Comparison of ENCODE assay signal across 24 cellular contexts in genomic region chr2:228777855-228778355, GRCh38.
A peak's percentile ranks its signal among the peaks of the same experiment; 100 is the strongest.
DNase-seq lines count a peak whose midpoint lies in the region; ATAC-seq, FAIRE-seq and TF ChIP-seq lines count a peak whose summit lies in the region.
"Had no signal": no experiment of that assay in that cellular context is flagged by ENCODE, and none has a peak within 500 bp of the region (broad histone marks: within the 10 kb centered on the region; RNA-seq: fewer than 3 reads in every experiment).

No MANE protein-coding gene starts in this region.

- H3K9me3 ChIP-seq in left lung (peaks cover 0 to 5% of the 10 kb centered on the region in 2 donors), neural progenitor cell (ENCODE audit: low read depth) (no peaks in the 10 kb centered on the region), kidney (ENCODE audit: control insufficient read depth in 1 of 2, low read length in 2 of 2) (no peaks in the 10 kb centered on the region)
- H3K9me3 ChIP-seq: Peyer's patch, SJCRH30 had no signal

- FAIRE-seq in kidney (lab: Jason Lieb, UNC): no peak
- FAIRE-seq: GM19239, HepG2 had no signal

- peaks cover 9% of the 10 kb centered on the region for H3K27me3 Mint-ChIP-seq in neural progenitor cell (ENCODE audit: insufficient read depth, low read depth)
- H3K27me3 Mint-ChIP-seq: CD4-positive, alpha-beta memory T cell had no signal

- DNase-seq in EL (peak; percentile 59), M059J (ENCODE audit: low read depth) (peak; percentile 35), astrocyte of the spinal cord (ENCODE audit: low read depth, low spot score) (peak; percentile 42), left lung (no peak), neural progenitor cell (ENCODE audit: low spot score) (no peak), kidney (no peak)
- DNase-seq: 8988T; CD4-positive, alpha-beta memory T cell; GF-D8; GOT3; KBM-7; NCI-H1092 treated with DMSO at 0.1 percent for 48 hours; NCI-H146; NCI-H2081; NCI-H2171 treated with DMSO at 0.1 percent for 48 hours; NCI-H446; NCI-H526; Peyer's patch; SJCRH30 had no signal

- intact Hi-C loops in left lung (cut with DNase I) (no loop called here), kidney (cut with DNase I) (no loop called here)

- H3K36me3 Mint-ChIP-seq in neural progenitor cell: no peaks in the 10 kb centered on the region
- H3K36me3 Mint-ChIP-seq: CD4-positive, alpha-beta memory T cell had no signal

- H3K27ac ChIP-seq in left lung (no peak overlapping the region), neural progenitor cell (no peak overlapping the region), kidney (ENCODE audit: low read depth in 2 of 2, low read length in 2 of 2) (no peak overlapping the region)
- H3K27ac ChIP-seq: BLaER1 treated with 17β-estradiol and CSF1 and Interleukin-3, amounts not matched to agents 10 nM and 100 nM; Peyer's patch; SJCRH30 had no signal

- H3K79me2 ChIP-seq in neural progenitor cell (ENCODE audit: low read depth): no peaks in the 10 kb centered on the region

- H4K20me1 ChIP-seq in neural progenitor cell (ENCODE audit: low read depth): no peaks in the 10 kb centered on the region
- H4K20me1 ChIP-seq: BLaER1 treated with 17β-estradiol and CSF1 and Interleukin-3, amounts not matched to agents 10 nM and 100 nM had no signal

- H3K27ac Mint-ChIP-seq in neural progenitor cell: no peak overlapping the region
- H3K27ac Mint-ChIP-seq: CD4-positive, alpha-beta memory T cell had no signal

- no peak overlapping the region for H3K4me3 Mint-ChIP-seq in neural progenitor cell
- H3K4me3 Mint-ChIP-seq: CD4-positive, alpha-beta memory T cell had no signal

- TF ChIP-seq CTCF in astrocyte of the spinal cord (IDR thresholded peaks at IDR 0.05; ENCODE audit: low read depth, low read length) (no peak), left lung (IDR thresholded peaks at IDR 0.05) (no peak), neural progenitor cell (IDR thresholded peaks at IDR 0.05) (no peak), kidney (IDR thresholded peaks at IDR 0.05; ENCODE audit: borderline replicate concordance, extremely low read depth, insufficient read depth) (no peak)

- H3K4me2 ChIP-seq in neural progenitor cell: no peak overlapping the region
- H3K4me2 ChIP-seq: BLaER1 treated with 17β-estradiol and CSF1 and Interleukin-3, amounts not matched to agents 10 nM and 100 nM had no signal

- H3K9ac ChIP-seq in neural progenitor cell: no peak overlapping the region
- no peak overlapping the region for H3K9ac ChIP-seq in kidney (ENCODE audit: low read length in 2 of 2)
- H3K9ac ChIP-seq: BLaER1 treated with 17β-estradiol and CSF1 and Interleukin-3, amounts not matched to agents 10 nM and 100 nM had no signal

- H3K36me3 ChIP-seq in left lung (no peaks in the 10 kb centered on the region), neural progenitor cell (no peaks in the 10 kb centered on the region), kidney (ENCODE audit: control insufficient read depth in 1 of 2, insufficient read depth in 2 of 2, low read length in 2 of 2) (no peaks in the 10 kb centered on the region)
- H3K36me3 ChIP-seq: BLaER1 treated with 17β-estradiol and CSF1 and Interleukin-3, amounts not matched to agents 10 nM and 100 nM; Peyer's patch; SJCRH30 had no signal

- in situ Hi-C loops in astrocyte of the spinal cord (cut with HindIII; ENCODE audit: low sequenced_read_pairs): no loop called here

- no peaks in the 10 kb centered on the region for H3F3A ChIP-seq in neural progenitor cell (ENCODE audit: low read depth)

- no peaks in the 10 kb centered on the region for H3K9me3 Mint-ChIP-seq in neural progenitor cell

- peak; percentile 64 for ATAC-seq in left lung
- ATAC-seq in HG02610 (IDR thresholded peaks at IDR 0.05; ENCODE audit: unreplicated experiment): no peak
- ATAC-seq in HG02885 (IDR thresholded peaks at IDR 0.05; ENCODE audit: poor library complexity, unreplicated experiment): no peak
- ATAC-seq: HepG2 had no signal

- H3K27me3 ChIP-seq in left lung: no peaks in the 10 kb centered on the region
- H3K27me3 ChIP-seq in neural progenitor cell: peaks cover 99% of the 10 kb centered on the region
- H3K27me3 ChIP-seq: BLaER1 treated with 17β-estradiol and CSF1 and Interleukin-3, amounts not matched to agents 10 nM and 100 nM; Peyer's patch; SJCRH30 had no signal

- H3K4me1 ChIP-seq in left lung: no peaks in the 10 kb centered on the region
- no peaks in the 10 kb centered on the region for H3K4me1 ChIP-seq in neural progenitor cell
- H3K4me1 ChIP-seq in kidney (ENCODE audit: control insufficient read depth in 1 of 2, insufficient read depth in 1 of 2, low read depth in 1 of 2, low read length in 2 of 2): no peaks in the 10 kb centered on the region
- H3K4me1 ChIP-seq: Peyer's patch, SJCRH30 had no signal

- H3K4me3 ChIP-seq in astrocyte of the spinal cord (ENCODE audit: low read depth, low read length): no peak overlapping the region
- H3K4me3 ChIP-seq in left lung: no peak overlapping the region
- no peak overlapping the region for H3K4me3 ChIP-seq in neural progenitor cell
- H3K4me3 ChIP-seq in kidney (ENCODE audit: low read length in 2 of 2): no peak overlapping the region
- H3K4me3 ChIP-seq: BLaER1 treated with 17β-estradiol and CSF1 and Interleukin-3, amounts not matched to agents 10 nM and 100 nM; Peyer's patch; SJCRH30 had no signal

- no peak overlapping the region for H2AFZ ChIP-seq in neural progenitor cell (replicated peaks)

- H3K4me1 Mint-ChIP-seq in neural progenitor cell: no peaks in the 10 kb centered on the region
- H3K4me1 Mint-ChIP-seq: CD4-positive, alpha-beta memory T cell had no signal

Comparison
In these comparisons a context has a peak if more than half of its experiments do, and no peak if none do; other contexts are left out.
1. DNase-seq: peak in EL (single experiment), M059J (single experiment) and astrocyte of the spinal cord (single experiment); none in left lung (0 of 2), neural progenitor cell (single experiment) and kidney (single experiment).